8 cellular contexts compared by ENCODE assay signal in genomic region chr13:44243198-44243852, GRCh38.
DNase-seq lines count a peak whose midpoint lies in the region; ATAC-seq, FAIRE-seq and TF ChIP-seq lines count a peak whose summit lies in the region.

No MANE protein-coding gene starts in this region.

- H3K9ac ChIP-seq in NT2/D1 (ENCODE audit: insufficient read length, low read depth), result no peak overlapping the region

- H3K4me3 ChIP-seq in NT2/D1 (ENCODE audit: insufficient read length, low read depth) (no peak overlapping the region), bronchial epithelial cell (ENCODE audit: low read depth, low read length) (no peak overlapping the region)

- no peaks in the 10 kb centered on the region for H3K27me3 ChIP-seq in NT2/D1 (ENCODE audit: insufficient read depth, insufficient read length)
- no peaks in the 10 kb centered on the region for H3K27me3 ChIP-seq in bronchial epithelial cell (ENCODE audit: control insufficient read depth, insufficient read depth, low read length)

- FAIRE-seq in bronchial epithelial cell (lab: Jason Lieb, UNC), result no peak

- peaks cover 2% of the 10 kb centered on the region for H3K4me1 ChIP-seq in NT2/D1 (ENCODE audit: insufficient read depth, insufficient read length)

- no peaks in the 10 kb centered on the region for H3K36me3 ChIP-seq in NT2/D1 (ENCODE audit: insufficient read depth, insufficient read length, low read length)
- no peaks in the 10 kb centered on the region for H3K36me3 ChIP-seq in bronchial epithelial cell (ENCODE audit: control insufficient read depth, insufficient read depth, low read length)

- in situ Hi-C loops in Caki2 (cut with HindIII; ENCODE audit: low pct_unique_long_range_greater_than_20kb, low sequenced_read_pairs), result no loop called here

- TF ChIP-seq CTCF in bronchial epithelial cell (IDR thresholded peaks at IDR 0.05; ENCODE audit: insufficient read depth, low read length, severe bottlenecking), result peak; percentile 10

- CTCF ChIA-PET in HEK293T (lab: Yijun Ruan, JAX), result interaction anchor here (0.7 to 1.4 kb wide), 2 partner anchors 190 to 197 kb away, joined by 3 to 9 read pairs; no protein-coding TSS in a partner anchor

- POLR2A ChIA-PET in HEK293T (lab: Yijun Ruan, JAX), result interaction anchor here (1.2 to 2.2 kb wide), 2 partner anchors 192 to 194 kb away, joined by 4 to 13 read pairs; no protein-coding TSS in a partner anchor

- ATAC-seq in GM21786 (IDR thresholded peaks at IDR 0.05; ENCODE audit: unreplicated experiment), result peak; percentile 64

- peak; percentile 79 for DNase-seq in Caki2 (ENCODE audit: low read depth)
- DNase-seq in NT2/D1 (ENCODE audit: low read depth, low spot score), result peak; percentile 49
- DNase-seq in bronchial epithelial cell (ENCODE audit: low read depth), result peak; percentile 38
- peak; percentile 82 to 99 for DNase-seq in lung microvascular endothelial cell (ENCODE audit: low read depth in 2 of 2)
- no peak for DNase-seq in HEK293T (ENCODE audit: extremely low spot score)
- no peak for DNase-seq in NCI-H1105 treated with DMSO at 0.1 percent for 48 hours (lab: John Stamatoyannopoulos, UW)
- no peak for DNase-seq in activated effector memory CD4-positive, alpha-beta T cell treated with Interleukin-2 at 50 U/mL for 16 hours

- no peaks in the 10 kb centered on the region for H3K9me3 ChIP-seq in NT2/D1 (ENCODE audit: insufficient read depth, low read length)

TF ChIP-seq in HEK293T, 16 proteins besides CTCF, POLR2A, EP300 and RAD21:
- TF ChIP-seq ZNF384 (IDR thresholded peaks at IDR 0.05), result no peak
- TF ChIP-seq ELF4 (IDR thresholded peaks at IDR 0.05), result no peak
- TF ChIP-seq L3MBTL2 (conservative IDR thresholded peaks at IDR 0.05), result no peak
- no peak for TF ChIP-seq SP1 (IDR thresholded peaks at IDR 0.05)
- no peak for TF ChIP-seq CTBP1 (IDR thresholded peaks at IDR 0.05; ENCODE audit: borderline replicate concordance)
- no peak for TF ChIP-seq FOXK2 (IDR thresholded peaks at IDR 0.05)
- TF ChIP-seq NFRKB (IDR thresholded peaks at IDR 0.05), result no peak
- TF ChIP-seq FOXA1 (IDR thresholded peaks at IDR 0.05), result no peak
- no peak for TF ChIP-seq HDGF (IDR thresholded peaks at IDR 0.05; ENCODE audit: borderline replicate concordance)
- no peak for TF ChIP-seq BHLHE40 (IDR thresholded peaks at IDR 0.05; ENCODE audit: borderline replicate concordance)
- TF ChIP-seq ARNT (IDR thresholded peaks at IDR 0.05), result no peak
- TF ChIP-seq, protein P1, sequence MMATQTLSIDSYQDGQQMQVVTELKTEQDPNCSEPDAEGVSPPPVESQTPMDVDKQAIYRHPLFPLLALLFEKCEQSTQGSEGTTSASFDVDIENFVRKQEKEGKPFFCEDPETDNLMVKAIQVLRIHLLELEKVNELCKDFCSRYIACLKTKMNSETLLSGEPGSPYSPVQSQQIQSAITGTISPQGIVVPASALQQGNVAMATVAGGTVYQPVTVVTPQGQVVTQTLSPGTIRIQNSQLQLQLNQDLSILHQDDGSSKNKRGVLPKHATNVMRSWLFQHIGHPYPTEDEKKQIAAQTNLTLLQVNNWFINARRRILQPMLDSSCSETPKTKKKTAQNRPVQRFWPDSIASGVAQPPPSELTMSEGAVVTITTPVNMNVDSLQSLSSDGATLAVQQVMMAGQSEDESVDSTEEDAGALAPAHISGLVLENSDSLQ (IDR thresholded peaks at IDR 0.05), result no peak
- no peak for TF ChIP-seq TARDBP (IDR thresholded peaks at IDR 0.05)
- TF ChIP-seq SUZ12 (IDR thresholded peaks at IDR 0.05), result no peak
- no peak for TF ChIP-seq FOXM1 (IDR thresholded peaks at IDR 0.05; ENCODE audit: borderline replicate concordance)
- TF ChIP-seq LEF1 (IDR thresholded peaks at IDR 0.05; ENCODE audit: borderline replicate concordance), result no peak

Comparison
In these comparisons a context has a peak if more than half of its experiments do, and no peak if none do; other contexts are left out.
1. DNase-seq: peak in Caki2 (single experiment), NT2/D1 (single experiment), bronchial epithelial cell (single experiment) and lung microvascular endothelial cell (2 of 2); none in HEK293T (single experiment), NCI-H1105 treated with DMSO at 0.1 percent for 48 hours (single experiment) and activated effector memory CD4-positive, alpha-beta T cell treated with Interleukin-2 at 50 U/mL for 16 hours (single experiment).